ENCODE assay signal across 18 cellular contexts in genomic region chr21:43927591-43928229, GRCh38.
"Had no signal": no experiment of that assay in that cellular context is flagged by ENCODE, and none has a peak within 500 bp of the region (broad histone marks: within the 10 kb centered on the region; RNA-seq: fewer than 3 reads in every experiment).

No MANE protein-coding gene starts in this region.

- H3K36me3 ChIP-seq: vagina had no signal

- H3K4me3 Mint-ChIP-seq: activated CD4-positive, alpha-beta T cell treated with anti-CD3 and anti-CD28 coated beads for 36 hours; activated CD8-positive, alpha-beta T cell treated with anti-CD3 and anti-CD28 coated beads for 36 hours; activated naive CD8-positive, alpha-beta T cell treated with anti-CD3 and anti-CD28 coated beads for 36 hours; activated T-cell treated with anti-CD3 and anti-CD28 coated beads, Interleukin-2, amount 50 U/mL, for 72 hours; brain; central memory CD8-positive, alpha-beta T cell; memory B cell; naive thymus-derived CD4-positive, alpha-beta T cell; stimulated activated effector memory CD8-positive, alpha-beta T cell treated with anti-CD3 and anti-CD28 coated beads, Interleukin-12 subunit alpha, Interleukin-12 subunit beta, amount 100 ng/mL, for 72 hours had no signal

- H3K9me3 Mint-ChIP-seq: activated CD8-positive, alpha-beta T cell treated with anti-CD3 and anti-CD28 coated beads for 36 hours; activated naive CD8-positive, alpha-beta T cell treated with anti-CD3 and anti-CD28 coated beads for 36 hours; activated T-cell treated with anti-CD3 and anti-CD28 coated beads, Interleukin-2, amount 50 U/mL, for 72 hours; brain; central memory CD8-positive, alpha-beta T cell; memory B cell; naive thymus-derived CD4-positive, alpha-beta T cell; stimulated activated effector memory CD8-positive, alpha-beta T cell treated with anti-CD3 and anti-CD28 coated beads, Interleukin-12 subunit alpha, Interleukin-12 subunit beta, amount 100 ng/mL, for 72 hours had no signal

- H3K4me3 ChIP-seq: coronary artery, gastroesophageal sphincter, left lung, mucosa of descending colon, tibial nerve, vagina had no signal

- H3K27ac ChIP-seq: coronary artery, gastroesophageal sphincter, left lung, tibial nerve, vagina had no signal

- H3K9me3 ChIP-seq: gastroesophageal sphincter, left lung, mucosa of descending colon, SK-N-SH, tibial nerve, vagina had no signal

- H3K27me3 Mint-ChIP-seq: activated CD4-positive, alpha-beta T cell treated with anti-CD3 and anti-CD28 coated beads for 36 hours; activated CD8-positive, alpha-beta T cell treated with anti-CD3 and anti-CD28 coated beads for 36 hours; activated naive CD8-positive, alpha-beta T cell treated with anti-CD3 and anti-CD28 coated beads for 36 hours; brain; central memory CD8-positive, alpha-beta T cell; memory B cell; naive thymus-derived CD4-positive, alpha-beta T cell had no signal

- H3K27ac Mint-ChIP-seq: activated CD4-positive, alpha-beta T cell treated with anti-CD3 and anti-CD28 coated beads for 36 hours; activated CD8-positive, alpha-beta T cell treated with anti-CD3 and anti-CD28 coated beads for 36 hours; activated naive CD8-positive, alpha-beta T cell treated with anti-CD3 and anti-CD28 coated beads for 36 hours; activated T-cell treated with anti-CD3 and anti-CD28 coated beads, Interleukin-2, amount 50 U/mL, for 72 hours; memory B cell; stimulated activated effector memory CD8-positive, alpha-beta T cell treated with anti-CD3 and anti-CD28 coated beads, Interleukin-12 subunit alpha, Interleukin-12 subunit beta, amount 100 ng/mL, for 72 hours had no signal

- H3K9ac ChIP-seq: SK-N-SH had no signal

- ATAC-seq: activated CD4-positive, alpha-beta T cell treated with anti-CD3 and anti-CD28 coated beads for 36 hours; activated CD8-positive, alpha-beta T cell treated with anti-CD3 and anti-CD28 coated beads for 36 hours; activated T-cell treated with anti-CD3 and anti-CD28 coated beads, Interleukin-2, amount 50 U/mL, for 72 hours; gastroesophageal sphincter; left lung; mucosa of descending colon; naive thymus-derived CD4-positive, alpha-beta T cell; stimulated activated effector memory CD8-positive, alpha-beta T cell treated with anti-CD3 and anti-CD28 coated beads, Interleukin-12 subunit alpha, Interleukin-12 subunit beta, amount 100 ng/mL, for 72 hours had no signal

- H3K27me3 ChIP-seq: gastroesophageal sphincter, left lung, tibial nerve, vagina had no signal

- FAIRE-seq: islet of Langerhans had no signal

- DNase-seq: activated CD4-positive, alpha-beta T cell treated with anti-CD3 and anti-CD28 coated beads for 36 hours; activated CD8-positive, alpha-beta T cell treated with anti-CD3 and anti-CD28 coated beads for 36 hours; activated naive CD8-positive, alpha-beta T cell treated with anti-CD3 and anti-CD28 coated beads for 36 hours; activated T-cell treated with anti-CD3 and anti-CD28 coated beads, Interleukin-2, amount 50 U/mL, for 72 hours; naive thymus-derived CD4-positive, alpha-beta T cell; nucleus accumbens; SK-N-SH had no signal

- H3K4me2 ChIP-seq: SK-N-SH had no signal
